ENCODE assay signal across 18 cellular contexts in the genomic region with DNA sequence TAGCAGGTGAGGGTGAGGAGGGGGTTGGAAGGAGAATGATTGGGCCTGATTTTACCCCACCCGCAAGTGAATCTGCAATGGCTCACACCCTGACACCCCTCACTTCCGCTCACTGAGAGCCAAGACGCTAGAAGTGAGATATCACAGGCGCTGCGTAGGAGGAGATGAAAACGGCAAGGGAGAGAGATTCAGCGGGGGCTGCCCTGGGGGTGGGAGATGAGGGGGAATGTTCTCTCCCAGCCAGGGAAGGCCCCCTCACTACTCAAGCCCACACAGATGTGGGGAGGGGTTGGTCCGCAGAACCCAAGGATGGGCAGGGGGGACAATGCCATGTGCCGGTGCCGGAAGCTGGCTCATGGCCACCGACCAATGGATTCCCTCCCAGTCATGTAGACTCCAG. TPM values are rescaled to one million over a fixed set of nuclear protein-coding genes. Genes with fewer than 3 reads are reported as not detected.
DNase-seq lines count a peak whose midpoint lies in the region; ATAC-seq and TF ChIP-seq lines count a peak whose summit lies in the region.
"Had no signal": no experiment of that assay in that cellular context is flagged by ENCODE, and none has a peak within 500 bp of the region (broad histone marks: within the 10 kb centered on the region; RNA-seq: fewer than 3 reads in every experiment).

No MANE protein-coding gene starts in this region.

- POLR2A ChIA-PET in CD4-positive, alpha-beta T cell (lab: Charles Lee) = interaction anchor here (0.9 to 1.2 kb wide), 2 partner anchors 374 to 451 kb away, joined by 3 to 4 read pairs; a partner anchor contains a TSS
- POLR2A ChIA-PET in T-cell (lab: Charles Lee) = no interaction called here

- no peaks in the 10 kb centered on the region for H3K27me3 ChIP-seq in CD4-positive, alpha-beta T cell (ENCODE audit: control insufficient read depth, insufficient read depth, low read length)
- H3K27me3 ChIP-seq: brain microvascular endothelial cell, uterus had no signal

- intact Hi-C loops in CD4-positive, alpha-beta T cell (cut with DNase I, micrococcal nuclease) = no loop called here

- DNase-seq in CD4-positive, alpha-beta T cell = no peak
- DNase-seq in T-cell = peak in 10 of 34 experiments; percentile 3 to 23 (median 8)
- no peak for DNase-seq in activated naive CD8-positive, alpha-beta T cell treated with anti-CD3 and anti-CD28 coated beads, Interleukin-2, amount 50 U/mL, for 24 hours
- peak; percentile 53 for DNase-seq in occipital lobe (lab: John Stamatoyannopoulos, UW)
- no peak for DNase-seq in MV-4-11 (lab: John Stamatoyannopoulos, UW)
- DNase-seq in HK-2 (ENCODE audit: unreplicated experiment) = no peak
- DNase-seq in stimulated activated naive CD4-positive, alpha-beta T cell treated with Interleukin-2 at 50 U/mL for 16 hours (lab: John Stamatoyannopoulos, UW) = no peak
- DNase-seq: activated B cell treated with CpG ODN at 0.5 μM for 24 hours; brain microvascular endothelial cell; DMS53; H9; left ventricle myocardium superior; naive B cell; NCI-H1105; stimulated activated naive B cell treated with anti-CD40 and anti-IgM and Interleukin-4, amounts not matched to agents 10 μg/mL and 1 μg/mL and 100 μg/mL, for 72 hours; uterus had no signal

- H3K4me3 Mint-ChIP-seq in CD4-positive, alpha-beta T cell = no peak overlapping the region
- H3K4me3 Mint-ChIP-seq in T-cell = peak overlapping the region in 2 of 3 donors; percentile 48 to 51
- no peak overlapping the region for H3K4me3 Mint-ChIP-seq in activated naive CD8-positive, alpha-beta T cell treated with anti-CD3 and anti-CD28 coated beads, Interleukin-2, amount 50 U/mL, for 24 hours
- H3K4me3 Mint-ChIP-seq: activated B cell treated with CpG ODN at 0.5 μM for 24 hours; B cell; H9; naive B cell; stimulated activated naive B cell treated with anti-CD40 and anti-IgM and Interleukin-4, amounts not matched to agents 10 μg/mL and 1 μg/mL and 100 μg/mL, for 72 hours had no signal

- no peak for TF ChIP-seq CTCF in CD4-positive, alpha-beta T cell (IDR thresholded peaks at IDR 0.05)

- H3K36me3 Mint-ChIP-seq in CD4-positive, alpha-beta T cell (ENCODE audit: low read depth) = no peaks in the 10 kb centered on the region
- H3K36me3 Mint-ChIP-seq in T-cell = no peaks in the 10 kb centered on the region
- H3K36me3 Mint-ChIP-seq in activated naive CD8-positive, alpha-beta T cell treated with anti-CD3 and anti-CD28 coated beads, Interleukin-2, amount 50 U/mL, for 24 hours (ENCODE audit: low read depth) = no peaks in the 10 kb centered on the region
- H3K36me3 Mint-ChIP-seq: naive B cell; stimulated activated naive B cell treated with anti-CD40 and anti-IgM and Interleukin-4, amounts not matched to agents 10 μg/mL and 1 μg/mL and 100 μg/mL, for 72 hours had no signal

- H3K9me3 Mint-ChIP-seq in CD4-positive, alpha-beta T cell = no peaks in the 10 kb centered on the region
- H3K9me3 Mint-ChIP-seq in T-cell = no peaks in the 10 kb centered on the region
- H3K9me3 Mint-ChIP-seq in activated naive CD8-positive, alpha-beta T cell treated with anti-CD3 and anti-CD28 coated beads, Interleukin-2, amount 50 U/mL, for 24 hours = no peaks in the 10 kb centered on the region
- H3K9me3 Mint-ChIP-seq: activated B cell treated with CpG ODN at 0.5 μM for 24 hours; H9; naive B cell; stimulated activated naive B cell treated with anti-CD40 and anti-IgM and Interleukin-4, amounts not matched to agents 10 μg/mL and 1 μg/mL and 100 μg/mL, for 72 hours had no signal

- CTCF ChIA-PET in CD4-positive, alpha-beta T cell (lab: Charles Lee) = no interaction called here
- CTCF ChIA-PET in T-cell (lab: Charles Lee) = no interaction called here

- no peak overlapping the region for H3K27ac ChIP-seq in CD4-positive, alpha-beta T cell (ENCODE audit: low read depth, low read length)
- H3K27ac ChIP-seq: brain microvascular endothelial cell, uterus had no signal

- ATAC-seq in CD4-positive, alpha-beta T cell (ENCODE audit: poor library complexity) = peak; percentile 61
- ATAC-seq in T-cell (replicated peaks in 1 of 4) (peak in 3 of 4 experiments; percentile 55 to 65 (median 59)), GM18511 (IDR thresholded peaks at IDR 0.05; ENCODE audit: unreplicated experiment) (no peak)
- peak; percentile 25 for ATAC-seq in activated naive CD8-positive, alpha-beta T cell treated with anti-CD3 and anti-CD28 coated beads, Interleukin-2, amount 50 U/mL, for 24 hours
- ATAC-seq: left ventricle myocardium superior had no signal

- no peaks in the 10 kb centered on the region for H3K9me3 ChIP-seq in CD4-positive, alpha-beta T cell (ENCODE audit: control insufficient read depth, low read length)
- H3K9me3 ChIP-seq: uterus had no signal

- peaks cover 43% of the 10 kb centered on the region for H3K4me1 Mint-ChIP-seq in CD4-positive, alpha-beta T cell (ENCODE audit: low read depth)
- peaks cover 42 to 46% (median 45%) of the 10 kb centered on the region in 3 donors for H3K4me1 Mint-ChIP-seq in T-cell
- peaks cover 34% of the 10 kb centered on the region for H3K4me1 Mint-ChIP-seq in activated naive CD8-positive, alpha-beta T cell treated with anti-CD3 and anti-CD28 coated beads, Interleukin-2, amount 50 U/mL, for 24 hours

- H3K27me3 Mint-ChIP-seq in CD4-positive, alpha-beta T cell = no peaks in the 10 kb centered on the region
- peaks cover 3% of the 10 kb centered on the region in 2 donors for H3K27me3 Mint-ChIP-seq in T-cell
- no peaks in the 10 kb centered on the region for H3K27me3 Mint-ChIP-seq in activated naive CD8-positive, alpha-beta T cell treated with anti-CD3 and anti-CD28 coated beads, Interleukin-2, amount 50 U/mL, for 24 hours

- peak overlapping the region; percentile 66 for H3K27ac Mint-ChIP-seq in CD4-positive, alpha-beta T cell
- peak overlapping the region; percentile 78 to 92 for H3K27ac Mint-ChIP-seq in T-cell
- H3K27ac Mint-ChIP-seq in activated naive CD8-positive, alpha-beta T cell treated with anti-CD3 and anti-CD28 coated beads, Interleukin-2, amount 50 U/mL, for 24 hours = peak overlapping the region; percentile 18
- H3K27ac Mint-ChIP-seq: activated B cell treated with CpG ODN at 0.5 μM for 24 hours; B cell; naive B cell; stimulated activated naive B cell treated with anti-CD40 and anti-IgM and Interleukin-4, amounts not matched to agents 10 μg/mL and 1 μg/mL and 100 μg/mL, for 72 hours had no signal

RNA-seq across cellular contexts. Expression of gene LOXHD1, which starts 32.9 kb away (rescaled TPM):
- not detected for total RNA-seq in CD4-positive, alpha-beta T cell
- under 1 TPM in 4 of 5 donors, not detected in 1; 0.07 to 0.21 (median 0.15) TPM for total RNA-seq in T-cell
- total RNA-seq in occipital lobe = 0.16 TPM
- total RNA-seq: activated B cell treated with CpG ODN at 0.5 μM for 24 hours, B cell had no signal

Comparison
In these comparisons a context has a peak if more than half of its experiments do, and no peak if none do; other contexts are left out.
1. H3K27ac Mint-ChIP-seq: peak in every context shown above with its lines; median percentile 85 in T-cell; 66 in CD4-positive, alpha-beta T cell; 18 in activated naive CD8-positive, alpha-beta T cell treated with anti-CD3 and anti-CD28 coated beads, Interleukin-2, amount 50 U/mL, for 24 hours.
2. H3K4me3 Mint-ChIP-seq: peak in T-cell (2 of 3); none in CD4-positive, alpha-beta T cell (single experiment) and activated naive CD8-positive, alpha-beta T cell treated with anti-CD3 and anti-CD28 coated beads, Interleukin-2, amount 50 U/mL, for 24 hours (single experiment).